In genomic region chr3:150414273-150414672, GRCh38 we compare ENCODE assay signal across 9 cellular contexts.
DNase-seq lines count a peak whose midpoint lies in the region; TF ChIP-seq lines count a peak whose summit lies in the region.
"Had no signal": no experiment of that assay in that cellular context is flagged by ENCODE, and none has a peak within 500 bp of the region (broad histone marks: within the 10 kb centered on the region; RNA-seq: fewer than 3 reads in every experiment).

No MANE protein-coding gene starts in this region.

- H3K27me3 ChIP-seq in SU-DHL-6 (ENCODE audit: low read length), result no peaks in the 10 kb centered on the region
- no peaks in the 10 kb centered on the region for H3K27me3 ChIP-seq in rectal smooth muscle tissue (ENCODE audit: control insufficient read depth, insufficient read depth, low read length)

- H3K4me3 ChIP-seq in SU-DHL-6 (ENCODE audit: insufficient read depth, low read length, poor library complexity, severe bottlenecking), result peak overlapping the region; percentile 90
- peak overlapping the region; percentile 96 for H3K4me3 ChIP-seq in fibroblast of mammary gland (ENCODE audit: control insufficient read depth, low read depth, low read length)
- peak overlapping the region; percentile 49 for H3K4me3 ChIP-seq in rectal smooth muscle tissue (ENCODE audit: low read length)

- TF ChIP-seq CTCF in SU-DHL-6 (IDR thresholded peaks at IDR 0.05; ENCODE audit: insufficient read depth, low read length, poor library complexity, severe bottlenecking) (no peak), fibroblast of mammary gland (conservative IDR thresholded peaks at IDR 0.05; ENCODE audit: control insufficient read depth, insufficient read depth, low read depth, low read length) (no peak)

- peaks cover 100% of the 10 kb centered on the region for H3K79me2 ChIP-seq in SU-DHL-6 (ENCODE audit: insufficient read depth, low read length)

- 0 out of 2 replicates have a peak, but pooled peaks cover 4% of the 10 kb centered on the region for H3F3A ChIP-seq in SU-DHL-6 (ENCODE audit: insufficient read depth)

- no peak overlapping the region for H2AFZ ChIP-seq in SU-DHL-6 (ENCODE audit: low read depth, low read length, severe bottlenecking)

- no peaks in the 10 kb centered on the region for H3K9me2 ChIP-seq in SU-DHL-6 (replicated peaks; ENCODE audit: insufficient read depth, low read length)

- H3K9me3 ChIP-seq in SU-DHL-6 (ENCODE audit: insufficient read depth, low read length), result no peaks in the 10 kb centered on the region

- DNase-seq in NCI-H526 (lab: John Stamatoyannopoulos, UW) (peak; percentile 29 to 61), NCI-H526 treated with DMSO at 0.1 percent for 48 hours (lab: John Stamatoyannopoulos, UW) (no peak), fibroblast of mammary gland (ENCODE audit: low read depth) (peak; percentile 56), DMS153 (lab: John Stamatoyannopoulos, UW) (no peak), NCI-H1417 treated with DMSO at 0.1 percent for 48 hours (lab: John Stamatoyannopoulos, UW) (no peak), NCI-H146 (lab: John Stamatoyannopoulos, UW) (no peak)

- H3K36me3 ChIP-seq in SU-DHL-6 (ENCODE audit: low read length) (peaks cover 27% of the 10 kb centered on the region), rectal smooth muscle tissue (ENCODE audit: control insufficient read depth, insufficient read depth, low read length) (no peaks in the 10 kb centered on the region)

- H3K27ac ChIP-seq in SU-DHL-6 (ENCODE audit: low read depth, low read length) (no peak overlapping the region), rectal smooth muscle tissue (ENCODE audit: low read depth, low read length) (no peak overlapping the region)
- H3K27ac ChIP-seq: C4-2B had no signal

- peak overlapping the region; percentile 99 for H3K4me2 ChIP-seq in SU-DHL-6 (ENCODE audit: low read depth, low read length, poor library complexity, severe bottlenecking)

- peaks cover 17% of the 10 kb centered on the region for H3K4me1 ChIP-seq in rectal smooth muscle tissue (ENCODE audit: control insufficient read depth, insufficient read depth, low read length)

- H3K9ac ChIP-seq in SU-DHL-6 (ENCODE audit: low read length) (no peak overlapping the region), rectal smooth muscle tissue (ENCODE audit: low read length) (no peak overlapping the region)

- peaks cover 72% of the 10 kb centered on the region for H4K20me1 ChIP-seq in SU-DHL-6 (ENCODE audit: low read depth, low read length)

Comparison
In these comparisons a context has a peak if more than half of its experiments do, and no peak if none do; other contexts are left out.
1. DNase-seq: peak in NCI-H526 (2 of 2) and fibroblast of mammary gland (single experiment); none in NCI-H526 treated with DMSO at 0.1 percent for 48 hours (single experiment), DMS153 (single experiment), NCI-H1417 treated with DMSO at 0.1 percent for 48 hours (single experiment) and NCI-H146 (single experiment).
2. Peak in every context shown above with its lines, with median percentiles within 50 percentile points of each other: H3K4me3 ChIP-seq.